Comparison of ENCODE assay signal across 2 cellular contexts in the genomic region with DNA sequence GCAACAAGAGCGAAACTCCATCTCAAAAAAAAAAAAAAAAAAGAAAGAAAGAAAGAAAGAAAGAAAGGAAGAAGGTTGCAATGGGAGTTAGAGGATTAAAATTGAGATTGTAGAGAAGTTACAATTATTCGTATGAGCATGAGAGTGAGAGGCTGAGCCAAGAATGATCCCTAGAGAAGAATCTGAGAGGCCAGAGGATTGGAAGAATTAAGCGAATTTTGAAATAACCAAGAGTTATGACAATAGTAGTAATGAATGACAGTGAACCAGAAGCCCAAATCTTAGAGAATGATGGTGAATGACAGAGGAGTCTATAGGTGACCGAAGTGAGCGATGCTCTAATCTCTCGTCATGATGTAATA.
A peak's percentile ranks its signal among the peaks of the same experiment; 100 is the strongest.
TF ChIP-seq lines count a peak whose summit lies in the region.

No MANE protein-coding gene starts in this region.

TF ChIP-seq in GM12878, 131 proteins besides CTCF, POLR2A, EP300 and RAD21:
- TF ChIP-seq, protein P1, sequence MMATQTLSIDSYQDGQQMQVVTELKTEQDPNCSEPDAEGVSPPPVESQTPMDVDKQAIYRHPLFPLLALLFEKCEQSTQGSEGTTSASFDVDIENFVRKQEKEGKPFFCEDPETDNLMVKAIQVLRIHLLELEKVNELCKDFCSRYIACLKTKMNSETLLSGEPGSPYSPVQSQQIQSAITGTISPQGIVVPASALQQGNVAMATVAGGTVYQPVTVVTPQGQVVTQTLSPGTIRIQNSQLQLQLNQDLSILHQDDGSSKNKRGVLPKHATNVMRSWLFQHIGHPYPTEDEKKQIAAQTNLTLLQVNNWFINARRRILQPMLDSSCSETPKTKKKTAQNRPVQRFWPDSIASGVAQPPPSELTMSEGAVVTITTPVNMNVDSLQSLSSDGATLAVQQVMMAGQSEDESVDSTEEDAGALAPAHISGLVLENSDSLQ (IDR thresholded peaks at IDR 0.05) = peak; percentile 35; the same call in 1 of the 2 replicates
- no peak for TF ChIP-seq FOXK2 (IDR thresholded peaks at IDR 0.05)
- TF ChIP-seq, protein P2, sequence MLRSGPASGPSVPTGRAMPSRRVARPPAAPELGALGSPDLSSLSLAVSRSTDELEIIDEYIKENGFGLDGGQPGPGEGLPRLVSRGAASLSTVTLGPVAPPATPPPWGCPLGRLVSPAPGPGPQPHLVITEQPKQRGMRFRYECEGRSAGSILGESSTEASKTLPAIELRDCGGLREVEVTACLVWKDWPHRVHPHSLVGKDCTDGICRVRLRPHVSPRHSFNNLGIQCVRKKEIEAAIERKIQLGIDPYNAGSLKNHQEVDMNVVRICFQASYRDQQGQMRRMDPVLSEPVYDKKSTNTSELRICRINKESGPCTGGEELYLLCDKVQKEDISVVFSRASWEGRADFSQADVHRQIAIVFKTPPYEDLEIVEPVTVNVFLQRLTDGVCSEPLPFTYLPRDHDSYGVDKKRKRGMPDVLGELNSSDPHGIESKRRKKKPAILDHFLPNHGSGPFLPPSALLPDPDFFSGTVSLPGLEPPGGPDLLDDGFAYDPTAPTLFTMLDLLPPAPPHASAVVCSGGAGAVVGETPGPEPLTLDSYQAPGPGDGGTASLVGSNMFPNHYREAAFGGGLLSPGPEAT (IDR thresholded peaks at IDR 0.05; ENCODE audit: low read depth) = 0 out of 2 replicates have a peak, but pooled peaks have one; percentile 14
TF ChIP-seq in GM12878: peak in this region for 2.

TF ChIP-seq in liver, 16 proteins besides CTCF, POLR2A, EP300 and RAD21:
- TF ChIP-seq, protein P3, sequence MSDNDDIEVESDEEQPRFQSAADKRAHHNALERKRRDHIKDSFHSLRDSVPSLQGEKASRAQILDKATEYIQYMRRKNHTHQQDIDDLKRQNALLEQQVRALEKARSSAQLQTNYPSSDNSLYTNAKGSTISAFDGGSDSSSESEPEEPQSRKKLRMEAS (IDR thresholded peaks at IDR 0.05) = peak; percentile 18
- TF ChIP-seq NR2F2 (IDR thresholded peaks at IDR 0.05) = no peak
